Comparison of ENCODE assay signal across 2 cellular contexts in the genomic region with DNA sequence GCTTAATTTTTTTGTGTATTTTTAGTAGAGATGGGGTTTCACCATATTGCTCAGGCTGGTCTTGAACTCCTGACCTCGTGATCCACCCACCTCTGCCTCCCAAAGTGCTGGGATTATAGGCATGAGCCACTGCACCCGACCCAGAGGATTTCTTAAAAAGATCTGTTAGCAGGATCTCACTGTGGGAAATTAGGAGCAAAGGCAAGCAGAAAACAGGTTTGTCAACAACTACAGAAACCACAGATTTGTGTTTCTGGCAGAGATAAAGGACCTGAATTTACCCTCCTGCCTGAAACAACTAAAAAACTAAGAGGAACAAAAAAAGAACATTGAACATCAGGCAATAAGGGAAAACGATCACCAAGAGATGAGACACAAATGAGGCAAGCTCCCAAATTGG. TPM values are rescaled to one million over a fixed set of nuclear protein-coding genes. Genes with fewer than 3 reads are reported as not detected.
"Had no signal": no experiment of that assay in that cellular context is flagged by ENCODE, and none has a peak within 500 bp of the region (broad histone marks: within the 10 kb centered on the region; RNA-seq: fewer than 3 reads in every experiment).

No MANE protein-coding gene starts in this region.

RNA-seq across cellular contexts. Expression of a gene that starts 1.9 kb away (rescaled TPM):
- total RNA-seq: activated CD8-positive, alpha-beta T cell treated with anti-CD3 and anti-CD28 coated beads for 36 hours; T-helper 2 cell treated with Interferon-gamma antibody and Interleukin-4, amounts not matched to agents 100 ng/mL and 5 ng/mL, for 36 hours had no signal
